ENCODE assay signal across 8 cellular contexts in genomic region chr13:72727417-72728289, GRCh38. TPM values are rescaled to one million over a fixed set of nuclear protein-coding genes. Genes with fewer than 3 reads are reported as not detected.
DNase-seq lines count a peak whose midpoint lies in the region; TF ChIP-seq lines count a peak whose summit lies in the region.

BORA (plus strand) TSS chr13:72727923; CDS start chr13:72728941, 1,018 bp downstream.
MZT1 (minus strand) TSS chr13:72727629; CDS start chr13:72727602, 27 bp downstream.

- H3K4me1 ChIP-seq in SJSA1 (replicated peaks): peaks cover 11% of the 10 kb centered on the region
- H3K4me1 ChIP-seq in stomach: peaks cover 0 to 33% (median 32%) of the 10 kb centered on the region in 4 donors

- intact Hi-C loops in stomach (cut with DNase I; ENCODE audit: low total_unique reads): no loop called here

- no peak for TF ChIP-seq POLR2A in stomach (IDR thresholded peaks at IDR 0.05)

- H3K27ac Mint-ChIP-seq in neural crest cell (ENCODE audit: unreplicated experiment): peak within 1 kb of the TSS; percentile 78

- peak within 1 kb of the TSS; percentile 62 for H3K27ac ChIP-seq in SJSA1
- peak within 1 kb of the TSS; percentile 69 to 83 (median 80) for H3K27ac ChIP-seq in stomach

- H3K9me3 Mint-ChIP-seq in neural crest cell: no peaks in the 10 kb centered on the region

- H3K9me3 ChIP-seq in SJSA1 (replicated peaks) (no peaks in the 10 kb centered on the region), stomach (no peaks in the 10 kb centered on the region)

- peak within 1 kb of the TSS; percentile 97 for H3K4me3 Mint-ChIP-seq in neural crest cell

- WGBS in stomach, 5 donors: 0% methylated on average over 22 to 71 of the region's 71 CpGs

- H3K27me3 ChIP-seq in SJSA1 (replicated peaks) (no peaks in the 10 kb centered on the region), stomach (no peaks in the 10 kb centered on the region)

- H3K36me3 ChIP-seq in SJSA1: peaks cover 51% of the 10 kb centered on the region
- peaks cover 0 to 10% (median 0%) of the 10 kb centered on the region in 4 donors for H3K36me3 ChIP-seq in stomach

- peak; percentile 91 for DNase-seq in GM04503 (ENCODE audit: low read depth)
- peak; percentile 92 for DNase-seq in HFF-Myc (ENCODE audit: extremely low read depth, low read depth)
- DNase-seq in MV-4-11 (lab: John Stamatoyannopoulos, UW): peak; percentile 97
- DNase-seq in SJSA1 (ENCODE audit: low read depth in 1 of 2, low spot score in 2 of 2): peak; percentile 95 to 96
- peak; percentile 91 for DNase-seq in activated gamma-delta T cell treated with anti-CD3 and anti-CD28 coated beads, Interleukin-2, amount 50 U/mL, for 16 hours (ENCODE audit: low read depth)
- peak; percentile 98 to 100 for DNase-seq in foreskin fibroblast
- peak; percentile 84 for DNase-seq in neural crest cell (ENCODE audit: low read depth, low spot score)
- DNase-seq in stomach: peak; percentile 95

- H3K27me3 Mint-ChIP-seq in neural crest cell (ENCODE audit: low read depth): no peaks in the 10 kb centered on the region

- no peak for TF ChIP-seq EP300 in stomach (IDR thresholded peaks at IDR 0.05)

- peaks cover 20% of the 10 kb centered on the region for H3K36me3 Mint-ChIP-seq in neural crest cell (ENCODE audit: low read depth)

- TF ChIP-seq CTCF in HFF-Myc (IDR thresholded peaks at IDR 0.05; ENCODE audit: low read depth, low read length, missing control alignments) (no peak), foreskin fibroblast (IDR thresholded peaks at IDR 0.05; ENCODE audit: low read depth, low read length) (no peak), neural crest cell (conservative IDR thresholded peaks at IDR 0.05) (no peak), stomach (IDR thresholded peaks at IDR 0.05) (no peak)

- peaks cover 47% of the 10 kb centered on the region for H3K4me1 Mint-ChIP-seq in neural crest cell

- H3K4me3 ChIP-seq in HFF-Myc (replicated peaks; ENCODE audit: low read depth, low read length) (peak within 1 kb of the TSS; percentile 95), SJSA1 (peak within 1 kb of the TSS; percentile 83), foreskin fibroblast (ENCODE audit: low read depth in 1 of 2, low read length in 2 of 2) (peak within 1 kb of the TSS; percentile 90 to 100), stomach (peak within 1 kb of the TSS; percentile 60 to 99 (median 92))

RNA-seq across cellular contexts. Expression of gene BORA, which starts in this region (rescaled TPM):
- 12.8 and 16.1 TPM in 2 replicates for total RNA-seq in SJSA1 (2014; rRNA removed; shearing (Covaris generic))
- total RNA-seq in neural crest cell (17.6 and 18.5 TPM in 2 replicates), stomach (1 to 10 TPM; 2.0 to 8.5 (median 4.5) TPM)
- 1 to 10 TPM; 2.7 to 3.4 (median 3.1) TPM for polyA plus RNA-seq in stomach

RNA-seq across cellular contexts. Expression of gene MZT1, which starts in this region (rescaled TPM):
- 53.0 and 76.5 TPM in 2 replicates for total RNA-seq in SJSA1 (2014; rRNA removed; shearing (Covaris generic))
- total RNA-seq in neural crest cell (18.4 and 19.0 TPM in 2 replicates), stomach (10 to 100 TPM in 1 of 5 donors, 1 to 10 TPM in 3, not detected in 1; 1.2 to 11.7 (median 6.8) TPM)
- 10 to 100 TPM in 1 of 3 donors, 1 to 10 TPM in 2; 7.9 to 10.8 (median 8.1) TPM for polyA plus RNA-seq in stomach

Comparison
In these comparisons a context has a peak if more than half of its experiments do, and no peak if none do; other contexts are left out.
1. Peak in every context shown above with its lines: DNase-seq, H3K4me3 ChIP-seq and H3K27ac ChIP-seq.